In genomic region chr5:139833525-139833924, GRCh38 we compare ENCODE assay signal across 23 cellular contexts. TPM values are rescaled to one million over a fixed set of nuclear protein-coding genes. Genes with fewer than 3 reads are reported as not detected.
"Had no signal": no experiment of that assay in that cellular context is flagged by ENCODE, and none has a peak within 500 bp of the region (broad histone marks: within the 10 kb centered on the region; RNA-seq: fewer than 3 reads in every experiment).

No MANE protein-coding gene starts in this region.

- H3K4me1 ChIP-seq: left ventricle myocardium inferior, pancreas, prostate gland, vagina had no signal

- H3K4me3 Mint-ChIP-seq: mesothelial cell of epicardium; naive B cell; nephron; neural crest cell; stimulated activated naive B cell treated with anti-CD40 and anti-IgM and Interleukin-4, amounts not matched to agents 10 μg/mL and 1 μg/mL and 100 μg/mL, for 72 hours; stimulated activated naive CD8-positive, alpha-beta T cell treated with anti-CD3 and anti-CD28 coated beads, Interleukin-15, Interleukin-2, amounts not matched to agents 100 ng/mL and 50 ng/mL, for 24 hours; type B pancreatic cell had no signal

- H3K4me3 ChIP-seq: hepatocyte, left ventricle myocardium inferior, lung, pancreas, prostate gland, smooth muscle cell, tibial nerve, vagina had no signal

- H2AFZ ChIP-seq: hepatocyte had no signal

- FAIRE-seq: pancreas had no signal

- DNase-seq: islet precursor cell; left ventricle myocardium inferior; mesendoderm; naive B cell; nucleus accumbens; pancreas; retina; right cardiac atrium; stimulated activated CD4-positive, alpha-beta T cell treated with anti-CD3 and anti-CD28 coated beads, Interleukin-1b, Interleukin-23, amount 100 ng/mL, for 48 hours; stimulated activated CD4-positive, alpha-beta T cell treated with anti-CD3 and anti-CD28 coated beads, Interleukin-4, amount 100 ng/mL, for 1 hour; stimulated activated naive B cell treated with anti-CD40 and anti-IgM and Interleukin-4, amounts not matched to agents 10 μg/mL and 1 μg/mL and 100 μg/mL, for 72 hours; substantia nigra had no signal

- H3K27ac Mint-ChIP-seq: mesothelial cell of epicardium; nephron; stimulated activated naive CD8-positive, alpha-beta T cell treated with anti-CD3 and anti-CD28 coated beads, Interleukin-15, Interleukin-2, amounts not matched to agents 100 ng/mL and 50 ng/mL, for 24 hours; type B pancreatic cell had no signal

- H3K9me3 Mint-ChIP-seq: neural crest cell; stimulated activated naive B cell treated with anti-CD40 and anti-IgM and Interleukin-4, amounts not matched to agents 10 μg/mL and 1 μg/mL and 100 μg/mL, for 72 hours; stimulated activated naive CD8-positive, alpha-beta T cell treated with anti-CD3 and anti-CD28 coated beads, Interleukin-15, Interleukin-2, amounts not matched to agents 100 ng/mL and 50 ng/mL, for 24 hours; type B pancreatic cell had no signal

- H3K79me2 ChIP-seq: hepatocyte had no signal

- H3K27me3 ChIP-seq: pancreas, tibial nerve, vagina had no signal

- H3K27ac ChIP-seq: hepatocyte, left ventricle myocardium inferior, pancreas, prostate gland, tibial nerve, vagina had no signal

- H3K9me3 ChIP-seq: pancreas, prostate gland, vagina had no signal

- H3K36me3 ChIP-seq: left ventricle myocardium inferior, pancreas, prostate gland, tibial nerve, vagina had no signal

- H3K4me2 ChIP-seq: hepatocyte, smooth muscle cell had no signal

- ATAC-seq: pancreas; right cardiac atrium; stimulated activated naive B cell treated with anti-CD40 and anti-IgM and Interleukin-4, amounts not matched to agents 10 μg/mL and 1 μg/mL and 100 μg/mL, for 72 hours had no signal

- H3K4me1 Mint-ChIP-seq: mesothelial cell of epicardium; naive B cell; nephron; stimulated activated naive B cell treated with anti-CD40 and anti-IgM and Interleukin-4, amounts not matched to agents 10 μg/mL and 1 μg/mL and 100 μg/mL, for 72 hours had no signal

- H3K36me3 Mint-ChIP-seq: mesothelial cell of epicardium, type B pancreatic cell had no signal

RNA-seq across cellular contexts. Expression of gene PSD2, which starts 37.9 kb away (rescaled TPM):
- total RNA-seq: hepatocyte, left ventricle myocardium inferior had no signal
- polyA plus RNA-seq: hepatocyte had no signal
